In genomic region chr9:40106003-40106782, GRCh38 we compare ENCODE assay signal across 8 cellular contexts.
DNase-seq lines count a peak whose midpoint lies in the region; ATAC-seq and TF ChIP-seq lines count a peak whose summit lies in the region.
"Not testable (repeated sequence)": the region's sequence is repeated elsewhere in the genome, so short reads cannot be mapped to it uniquely, and the experiment has no call there.

No MANE protein-coding gene starts in this region.

- not testable (repeated sequence) for H3K27me3 Mint-ChIP-seq in IgD-negative memory B cell

- in situ Hi-C loops in gastrocnemius medialis (cut with MboI; ENCODE audit: low sequenced_read_pairs in 4 of 4); transverse colon (cut with MboI; ENCODE audit: low pct_ligation_motif_present in 1 of 4, low pct_unique_long_range_greater_than_20kb in 1 of 4, low sequenced_read_pairs in 3 of 4): not testable (repeated sequence)

- H3K36me3 ChIP-seq in adipocyte (ENCODE audit: control insufficient read depth, insufficient read depth, low read length, severe bottlenecking); esophagus squamous epithelium; gastrocnemius medialis; transverse colon: not testable (repeated sequence)

- DNase-seq in GM12864 (ENCODE audit: low read depth) (peak; percentile 15), adipocyte (ENCODE audit: low read depth) (peak; percentile 26), lower leg skin (ENCODE audit: low spot score in 2 of 2) (peak; percentile 15 to 68), gastrocnemius medialis (peak in 1 of 2 donors; percentile 56), transverse colon (peak; percentile 17)
- DNase-seq in activated CD4-positive, CD25-positive, alpha-beta regulatory T cell treated with anti-CD3 and anti-CD28 coated beads, Interleukin-2, amount 50 U/mL, for 72 hours = peak; percentile 32
- DNase-seq in esophagus squamous epithelium (lab: John Stamatoyannopoulos, UW) = not testable (repeated sequence)

- peak overlapping the region; percentile 80 to 91 (median 86) for H3K4me3 Mint-ChIP-seq in IgD-negative memory B cell

- TF ChIP-seq POLR2A in esophagus squamous epithelium (IDR thresholded peaks at IDR 0.05); lower leg skin (IDR thresholded peaks at IDR 0.05); gastrocnemius medialis (IDR thresholded peaks at IDR 0.05); transverse colon (IDR thresholded peaks at IDR 0.05): not testable (repeated sequence)

- intact Hi-C loops in esophagus squamous epithelium (cut with DNase I); lower leg skin (cut with DNase I; ENCODE audit: low total_unique reads); gastrocnemius medialis (cut with DNase I; ENCODE audit: low total_unique reads); transverse colon (cut with DNase I; ENCODE audit: low total_unique reads): not testable (repeated sequence)

- H3K4me3 ChIP-seq in GM12864 (ENCODE audit: low read depth, low read length) = peak overlapping the region; percentile 79
- peak overlapping the region; percentile 72 for H3K4me3 ChIP-seq in adipocyte (ENCODE audit: low read length)
- peak overlapping the region in 3 of 4 donors; percentile 28 to 72 (median 65) for H3K4me3 ChIP-seq in esophagus squamous epithelium
- not testable (repeated sequence) for H3K4me3 ChIP-seq in lower leg skin (ENCODE audit: low read depth, poor library complexity, severe bottlenecking)
- H3K4me3 ChIP-seq in gastrocnemius medialis = peak overlapping the region in 3 of 4 donors; percentile 47 to 75 (median 61)
- peak overlapping the region in 2 of 4 donors; percentile 33 to 50 for H3K4me3 ChIP-seq in transverse colon

- not testable (repeated sequence) for H3K4me1 ChIP-seq in adipocyte (ENCODE audit: control insufficient read depth, insufficient read depth, low read length); esophagus squamous epithelium; gastrocnemius medialis; transverse colon

- not testable (repeated sequence) for TF ChIP-seq EP300 in transverse colon (IDR thresholded peaks at IDR 0.05; ENCODE audit: low read depth)

- H3K4me1 Mint-ChIP-seq in IgD-negative memory B cell = not testable (repeated sequence)

- peak overlapping the region in 2 of 3 donors; percentile 77 to 82 for H3K27ac Mint-ChIP-seq in IgD-negative memory B cell

- ATAC-seq in gastrocnemius medialis = peak; percentile 23 to 71

- not testable (repeated sequence) for H3K9me3 Mint-ChIP-seq in IgD-negative memory B cell

- H3K9me3 ChIP-seq in adipocyte (ENCODE audit: control insufficient read depth, low read length); esophagus squamous epithelium; gastrocnemius medialis; transverse colon: not testable (repeated sequence)

- H3K9ac ChIP-seq in adipocyte (ENCODE audit: low read length) = peak overlapping the region; percentile 71

- no CpG with 5 or more reads among the region's 71 CpGs for WGBS in esophagus squamous epithelium, 2 donors
- WGBS in lower leg skin, 2 donors = 0% methylated on average over 20 of the region's 71 CpGs; no CpG with 5 or more reads in 1 of the 2 donors
- 0% methylated on average over 6 of the region's 71 CpGs; no CpG with 5 or more reads in 1 of the 2 donors for whole genome bisulfite sequencing in transverse colon (ENCODE audit: low coverage in 1 of 2), 2 donors

- not testable (repeated sequence) for TF ChIP-seq CTCF in GM12864 (IDR thresholded peaks at IDR 0.05; ENCODE audit: low read depth, low read length, missing control alignments); esophagus squamous epithelium (IDR thresholded peaks at IDR 0.05); lower leg skin (IDR thresholded peaks at IDR 0.05); gastrocnemius medialis (IDR thresholded peaks at IDR 0.05 in 4 of 5, conservative IDR thresholded peaks at IDR 0.05 in 1 of 5); transverse colon (IDR thresholded peaks at IDR 0.05)

- H3K27me3 ChIP-seq in adipocyte (replicated peaks; ENCODE audit: control insufficient read depth, insufficient read depth, low read length); esophagus squamous epithelium; gastrocnemius medialis; transverse colon: not testable (repeated sequence)

- H3K36me3 Mint-ChIP-seq in IgD-negative memory B cell = not testable (repeated sequence)

- H3K27ac ChIP-seq in esophagus squamous epithelium (peak overlapping the region in 3 of 4 donors; percentile 71 to 89 (median 73)), gastrocnemius medialis (peak overlapping the region in 3 of 4 donors; percentile 74 to 85 (median 80)), transverse colon (peak overlapping the region in 3 of 4 donors; percentile 72 to 83 (median 80))
